20 cellular contexts compared by ENCODE assay signal in the genomic region with DNA sequence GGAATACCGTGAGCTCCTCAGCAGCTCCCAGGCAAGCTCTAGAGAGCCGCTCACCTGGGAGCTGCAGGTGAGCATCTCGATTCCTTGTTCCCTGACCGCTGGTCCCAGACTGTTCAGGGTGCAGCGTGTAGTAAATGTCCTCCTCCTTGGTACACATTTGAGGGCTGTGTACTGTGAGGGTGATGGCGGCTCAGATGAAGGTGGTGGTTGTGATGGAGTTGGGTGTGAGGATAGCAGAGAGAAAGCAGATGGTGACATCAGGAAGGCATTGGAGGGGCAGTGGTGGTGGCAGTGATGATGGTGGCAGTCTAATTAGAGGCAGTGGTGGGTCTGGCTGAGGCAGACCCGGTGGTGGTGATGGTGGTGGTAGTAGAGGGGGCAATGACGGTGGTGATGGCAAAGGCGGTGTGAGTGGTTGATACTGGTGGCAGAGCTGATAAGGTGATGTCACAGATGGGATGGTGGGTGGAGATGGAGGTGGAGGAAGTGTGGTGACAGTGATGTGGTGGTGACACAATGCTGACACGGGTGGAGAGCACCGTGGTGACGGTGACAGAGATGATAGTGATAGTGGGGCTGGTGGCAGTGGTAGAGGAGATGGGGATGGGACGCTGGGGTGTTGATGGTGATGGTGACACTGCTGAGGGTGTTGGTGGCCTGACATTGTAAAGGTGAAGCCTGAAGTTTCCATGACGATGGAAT. TPM values are rescaled to one million over a fixed set of nuclear protein-coding genes. Genes with fewer than 3 reads are reported as not detected.
DNase-seq lines count a peak whose midpoint lies in the region; ATAC-seq lines count a peak whose summit lies in the region.
"Had no signal": no experiment of that assay in that cellular context is flagged by ENCODE, and none has a peak within 500 bp of the region (broad histone marks: within the 10 kb centered on the region; RNA-seq: fewer than 3 reads in every experiment).

A gene (minus strand): TSS at position 51 of the 702 bp plus-strand sequence. CDS start 3,645 bp downstream, outside the sequence.

- H3K27me3 Mint-ChIP-seq in T-helper 1 cell treated with Interleukin-12 subunit alpha and Interleukin-12 subunit beta and Interleukin-4 antibody, amounts not matched to agents 30 μg/mL and 1 μg/mL, for 36 hours (ENCODE audit: low read depth): peaks cover 36% of the 10 kb centered on the region
- H3K27me3 Mint-ChIP-seq in activated naive CD8-positive, alpha-beta T cell treated with anti-CD3 and anti-CD28 coated beads, Interleukin-2, amount 50 U/mL, for 24 hours: peaks cover 19% of the 10 kb centered on the region

- H3K4me3 Mint-ChIP-seq in T-helper 1 cell treated with Interleukin-12 subunit alpha and Interleukin-12 subunit beta and Interleukin-4 antibody, amounts not matched to agents 30 μg/mL and 1 μg/mL, for 36 hours: peak within 1 kb of the TSS; percentile 32
- H3K4me3 Mint-ChIP-seq in activated naive CD8-positive, alpha-beta T cell treated with anti-CD3 and anti-CD28 coated beads, Interleukin-2, amount 50 U/mL, for 24 hours: no peak within 1 kb of the TSS

- no peak within 1 kb of the TSS for H3K27ac ChIP-seq in GM23248
- H3K27ac ChIP-seq: body of pancreas, RWPE1, skin epidermis, WERI-Rb-1 had no signal

- no peak within 1 kb of the TSS for H2AFZ ChIP-seq in GM23248

- H3K4me2 ChIP-seq in GM23248 (ENCODE audit: unreplicated experiment): no peak within 1 kb of the TSS

- peak within 1 kb of the TSS; percentile 78 for H3K27ac Mint-ChIP-seq in T-helper 1 cell treated with Interleukin-12 subunit alpha and Interleukin-12 subunit beta and Interleukin-4 antibody, amounts not matched to agents 30 μg/mL and 1 μg/mL, for 36 hours
- H3K27ac Mint-ChIP-seq in activated naive CD8-positive, alpha-beta T cell treated with anti-CD3 and anti-CD28 coated beads, Interleukin-2, amount 50 U/mL, for 24 hours: no peak within 1 kb of the TSS

- in situ Hi-C loops in GM23248 (cut with MboI): no loop called here

- no peaks in the 10 kb centered on the region for H3K4me1 ChIP-seq in GM23248 (ENCODE audit: insufficient read depth)

- no peaks in the 10 kb centered on the region for H3K9me3 ChIP-seq in GM23248 (ENCODE audit: low read depth)
- H3K9me3 ChIP-seq: body of pancreas had no signal

- no peaks in the 10 kb centered on the region for H3K9me3 Mint-ChIP-seq in T-helper 1 cell treated with Interleukin-12 subunit alpha and Interleukin-12 subunit beta and Interleukin-4 antibody, amounts not matched to agents 30 μg/mL and 1 μg/mL, for 36 hours
- no peaks in the 10 kb centered on the region for H3K9me3 Mint-ChIP-seq in activated naive CD8-positive, alpha-beta T cell treated with anti-CD3 and anti-CD28 coated beads, Interleukin-2, amount 50 U/mL, for 24 hours

- 71 to 75% methylated on average over 14 of the region's 14 CpGs for WGBS in GM23248 (ENCODE audit: low coverage in 1 of 2, low lambda C conversion rate in 2 of 2, missing lambda C conversion rate in 2 of 2), 2 experiments

- H3K4me3 ChIP-seq in GM23248: no peak within 1 kb of the TSS
- H3K4me3 ChIP-seq: body of pancreas, skin epidermis had no signal

- DNase-seq in activated effector memory CD4-positive, alpha-beta T cell treated with anti-CD3 and anti-CD28 coated beads, Interleukin-2, amount 50 U/mL, for 16 hours: peak; percentile 71
- DNase-seq in activated effector memory CD4-positive, alpha-beta T cell treated with Interleukin-2 at 50 U/mL for 16 hours: no peak
- DNase-seq in activated naive CD8-positive, alpha-beta T cell treated with anti-CD3 and anti-CD28 coated beads, Interleukin-2, amount 50 U/mL, for 24 hours: peak; percentile 14
- DNase-seq in stimulated activated CD8-positive, alpha-beta memory T cell treated with anti-CD3 and anti-CD28 coated beads, Interleukin-4, amount 100 ng/mL, for 4 hours (ENCODE audit: low read depth in 2 of 2, low spot score in 1 of 2): peak; percentile 18 to 27
- no peak for DNase-seq in retina
- DNase-seq in GM23248: no peak
- DNase-seq: body of pancreas, dermis blood vessel endothelial cell, NCI-H1694, NCI-H345, SW 1271, WERI-Rb-1 had no signal

- H3K36me3 Mint-ChIP-seq in T-helper 1 cell treated with Interleukin-12 subunit alpha and Interleukin-12 subunit beta and Interleukin-4 antibody, amounts not matched to agents 30 μg/mL and 1 μg/mL, for 36 hours (ENCODE audit: low read depth): no peaks in the 10 kb centered on the region
- no peaks in the 10 kb centered on the region for H3K36me3 Mint-ChIP-seq in activated naive CD8-positive, alpha-beta T cell treated with anti-CD3 and anti-CD28 coated beads, Interleukin-2, amount 50 U/mL, for 24 hours (ENCODE audit: low read depth)

- peaks cover 19% of the 10 kb centered on the region for H3K4me1 Mint-ChIP-seq in T-helper 1 cell treated with Interleukin-12 subunit alpha and Interleukin-12 subunit beta and Interleukin-4 antibody, amounts not matched to agents 30 μg/mL and 1 μg/mL, for 36 hours (ENCODE audit: low read depth)
- H3K4me1 Mint-ChIP-seq in activated naive CD8-positive, alpha-beta T cell treated with anti-CD3 and anti-CD28 coated beads, Interleukin-2, amount 50 U/mL, for 24 hours: peaks cover 8% of the 10 kb centered on the region

- no peak within 1 kb of the TSS for H3K9ac ChIP-seq in GM23248

- H3K9me2 ChIP-seq in GM23248 (ENCODE audit: insufficient read depth): no peaks in the 10 kb centered on the region

- no peaks in the 10 kb centered on the region for H3K36me3 ChIP-seq in GM23248 (ENCODE audit: low read depth)
- H3K36me3 ChIP-seq: WERI-Rb-1 had no signal

- H4K20me1 ChIP-seq in GM23248 (ENCODE audit: insufficient read depth): no peaks in the 10 kb centered on the region

- no peaks in the 10 kb centered on the region for H3F3A ChIP-seq in GM23248 (ENCODE audit: insufficient read depth)

- no peaks in the 10 kb centered on the region for H3K79me2 ChIP-seq in GM23248 (ENCODE audit: insufficient read depth)

- H3K27me3 ChIP-seq in GM23248 (replicated peaks; ENCODE audit: insufficient read depth): peaks cover 10% of the 10 kb centered on the region
- H3K27me3 ChIP-seq: body of pancreas had no signal

- ATAC-seq in activated naive CD8-positive, alpha-beta T cell treated with anti-CD3 and anti-CD28 coated beads, Interleukin-2, amount 50 U/mL, for 24 hours: peak; percentile 56
- no peak for ATAC-seq in HG02759 (IDR thresholded peaks at IDR 0.05; ENCODE audit: unreplicated experiment)
- ATAC-seq: body of pancreas had no signal

RNA-seq across cellular contexts. Expression of the gene that starts here (rescaled TPM):
- total RNA-seq in GM23248 (2014; rRNA removed; shearing (Covaris generic)): not detected in 2 replicates
- polyA plus RNA-seq in GM23248 (2016; fragmentation: Nextera tagmentation; extraction: Ambion mirVana): not detected in 2 replicates
- total RNA-seq: body of pancreas, dermis blood vessel endothelial cell, liver, subcutaneous adipose tissue had no signal
- polyA plus RNA-seq: AG04450, esophagus, liver had no signal

Comparison
In these comparisons a context has a peak if more than half of its experiments do, and no peak if none do; other contexts are left out.
1. DNase-seq: peak in activated effector memory CD4-positive, alpha-beta T cell treated with anti-CD3 and anti-CD28 coated beads, Interleukin-2, amount 50 U/mL, for 16 hours (single experiment), activated naive CD8-positive, alpha-beta T cell treated with anti-CD3 and anti-CD28 coated beads, Interleukin-2, amount 50 U/mL, for 24 hours (single experiment) and stimulated activated CD8-positive, alpha-beta memory T cell treated with anti-CD3 and anti-CD28 coated beads, Interleukin-4, amount 100 ng/mL, for 4 hours (2 of 2); none in activated effector memory CD4-positive, alpha-beta T cell treated with Interleukin-2 at 50 U/mL for 16 hours (single experiment), retina (single experiment) and GM23248 (single experiment).